2 cellular contexts compared by ENCODE assay signal in the genomic region with DNA sequence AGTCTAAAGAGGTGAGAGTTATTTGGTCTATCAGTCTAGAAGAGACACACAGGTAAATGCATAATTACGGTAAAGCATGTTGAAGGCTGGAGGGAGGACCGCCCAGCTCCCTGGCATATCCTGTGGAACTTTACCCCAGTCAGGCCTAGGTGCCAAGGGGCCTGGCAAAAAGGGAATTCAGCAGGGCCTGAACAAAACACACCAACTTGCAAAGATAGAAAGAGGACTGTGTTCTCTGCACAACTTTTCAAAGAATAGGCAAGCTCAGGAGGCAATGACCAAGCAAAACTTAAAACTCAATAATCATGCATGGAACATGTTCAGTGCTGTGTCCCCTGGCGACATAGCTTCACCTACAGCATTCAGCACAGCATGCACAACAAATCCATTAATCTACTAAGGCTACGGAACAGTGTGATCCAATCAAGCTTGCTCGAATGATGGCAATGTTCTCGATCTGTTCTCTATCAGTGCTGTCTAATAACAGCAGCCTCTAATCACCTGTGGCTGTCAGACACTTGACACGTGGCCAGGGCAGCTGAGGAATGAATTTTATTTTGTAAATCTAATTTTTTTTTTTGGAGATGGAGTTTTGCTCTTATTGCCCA.
TF ChIP-seq lines count a peak whose summit lies in the region.

No MANE protein-coding gene starts in this region.

TF ChIP-seq in IMR-90, 13 proteins besides CTCF, POLR2A, EP300 and RAD21 (continued from another document):
- TF ChIP-seq BHLHE40 (IDR thresholded peaks at IDR 0.05; ENCODE audit: low read depth, low read length), result no peak
- TF ChIP-seq RCOR1 (IDR thresholded peaks at IDR 0.05; ENCODE audit: insufficient replicate concordance, low read length), result no peak
- TF ChIP-seq MAFK (IDR thresholded peaks at IDR 0.05; ENCODE audit: low read depth, low read length), result no peak
- TF ChIP-seq CHD1 (IDR thresholded peaks at IDR 0.05; ENCODE audit: low read depth, low read length), result no peak
- TF ChIP-seq MAZ (IDR thresholded peaks at IDR 0.05; ENCODE audit: borderline replicate concordance, low read depth, low read length), result no peak

TF ChIP-seq in HEK293T, 16 proteins besides CTCF, POLR2A, EP300 and RAD21 (continued from another document):
- TF ChIP-seq, protein P1, sequence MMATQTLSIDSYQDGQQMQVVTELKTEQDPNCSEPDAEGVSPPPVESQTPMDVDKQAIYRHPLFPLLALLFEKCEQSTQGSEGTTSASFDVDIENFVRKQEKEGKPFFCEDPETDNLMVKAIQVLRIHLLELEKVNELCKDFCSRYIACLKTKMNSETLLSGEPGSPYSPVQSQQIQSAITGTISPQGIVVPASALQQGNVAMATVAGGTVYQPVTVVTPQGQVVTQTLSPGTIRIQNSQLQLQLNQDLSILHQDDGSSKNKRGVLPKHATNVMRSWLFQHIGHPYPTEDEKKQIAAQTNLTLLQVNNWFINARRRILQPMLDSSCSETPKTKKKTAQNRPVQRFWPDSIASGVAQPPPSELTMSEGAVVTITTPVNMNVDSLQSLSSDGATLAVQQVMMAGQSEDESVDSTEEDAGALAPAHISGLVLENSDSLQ (IDR thresholded peaks at IDR 0.05), result no peak
TF ChIP-seq in HEK293T: peak in this region for 0.
